11 cellular contexts compared by ENCODE assay signal in genomic region chr1:162697140-162697895, GRCh38.
DNase-seq lines count a peak whose midpoint lies in the region; ATAC-seq and TF ChIP-seq lines count a peak whose summit lies in the region.
"Had no signal": no experiment of that assay in that cellular context is flagged by ENCODE, and none has a peak within 500 bp of the region (broad histone marks: within the 10 kb centered on the region; RNA-seq: fewer than 3 reads in every experiment).

No MANE protein-coding gene starts in this region.

- H3K9me3 ChIP-seq in PC-9 (ENCODE audit: insufficient read depth, low read depth) = no peaks in the 10 kb centered on the region
- H3K9me3 ChIP-seq in right cardiac atrium (ENCODE audit: control insufficient read depth, low read length) = no peaks in the 10 kb centered on the region
- no peaks in the 10 kb centered on the region for H3K9me3 ChIP-seq in skeletal muscle satellite cell (replicated peaks; ENCODE audit: low read length)
- H3K9me3 ChIP-seq: MG63 had no signal

- peak overlapping the region; percentile 43 for H3K9ac ChIP-seq in skeletal muscle satellite cell (ENCODE audit: low read depth, low read length)

- CTCF ChIA-PET in PC-9 (lab: Charles Lee) = no interaction called here

- ATAC-seq in right cardiac atrium = no peak

- TF ChIP-seq POLR2A in erythroblast (IDR thresholded peaks at IDR 0.05; ENCODE audit: low read length) = no peak

- H4K20me1 ChIP-seq in PC-9 (ENCODE audit: insufficient read depth) = no peaks in the 10 kb centered on the region

- no peak overlapping the region for H2AFZ ChIP-seq in PC-9

- WGBS in right cardiac atrium = 67% methylated on average over 6 of the region's 6 CpGs

- POLR2A ChIA-PET in PC-9 (lab: Charles Lee; ENCODE audit: unreplicated experiment) = interaction anchor here (0.6 to 0.7 kb wide), 3 partner anchors 24 to 908 kb away, joined by 3 read pairs; no protein-coding TSS in a partner anchor

- H3K4me2 ChIP-seq in PC-9 (peak overlapping the region; percentile 74), skeletal muscle satellite cell (ENCODE audit: low read length) (peak overlapping the region; percentile 77)

- H3K27ac ChIP-seq in PC-9 (peak overlapping the region; percentile 50), right cardiac atrium (ENCODE audit: low read length) (peak overlapping the region; percentile 95)

- H3F3A ChIP-seq in PC-9 (ENCODE audit: insufficient read depth, low read depth) = peaks cover 6% of the 10 kb centered on the region; the same call in 1 of the 2 replicates

- intact Hi-C loops in PC-9 (cut with micrococcal nuclease; ENCODE audit: unreplicated experiment) = loop anchor here (2.0 kb wide), 1 partner anchor 19 kb away; no protein-coding TSS in a partner anchor
- intact Hi-C loops in right cardiac atrium (cut with DNase I) = no loop called here

- no TSS peak for BruUV-seq in PC-9 (replicated peaks; lab: Mats Ljungman, UMichigan)

- H3K36me3 ChIP-seq in PC-9 (ENCODE audit: low read depth) = no peaks in the 10 kb centered on the region
- no peaks in the 10 kb centered on the region for H3K36me3 ChIP-seq in skeletal muscle satellite cell (ENCODE audit: insufficient read depth, low read length)

- H3K4me3 ChIP-seq in PC-9 (no peak overlapping the region), right cardiac atrium (ENCODE audit: low read length) (no peak overlapping the region), skeletal muscle satellite cell (ENCODE audit: low read length) (no peak overlapping the region)
- H3K4me3 ChIP-seq: MG63 had no signal

- H3K4me1 ChIP-seq in PC-9 (replicated peaks; ENCODE audit: insufficient read depth) (peaks cover 31% of the 10 kb centered on the region), right cardiac atrium (ENCODE audit: control insufficient read depth, insufficient read depth, low read length) (peaks cover 16% of the 10 kb centered on the region), skeletal muscle satellite cell (ENCODE audit: control insufficient read depth, insufficient read depth, low read length) (peaks cover 40% of the 10 kb centered on the region)

- no peaks in the 10 kb centered on the region for H3K9me2 ChIP-seq in PC-9 (ENCODE audit: insufficient read depth)

- H3K27me3 ChIP-seq in PC-9 (ENCODE audit: insufficient read depth, low read depth) = no peaks in the 10 kb centered on the region
- no peaks in the 10 kb centered on the region for H3K27me3 ChIP-seq in right cardiac atrium (ENCODE audit: control insufficient read depth, insufficient read depth)
- no peaks in the 10 kb centered on the region for H3K27me3 ChIP-seq in skeletal muscle satellite cell (ENCODE audit: control insufficient read depth, insufficient read depth, low read length)
- H3K27me3 ChIP-seq: MG63 had no signal

- TF ChIP-seq CTCF in PC-9 (conservative IDR thresholded peaks at IDR 0.05) = no peak

- H3K79me2 ChIP-seq in PC-9 (ENCODE audit: low read depth) = no peaks in the 10 kb centered on the region

- DNase-seq in DMS79 treated with DMSO at 0.1 percent for 48 hours (lab: John Stamatoyannopoulos, UW) = peak; percentile 12
- no peak for DNase-seq in DMS79 (lab: John Stamatoyannopoulos, UW)
- no peak for DNase-seq in PC-9
- no peak for DNase-seq in right cardiac atrium
- DNase-seq in UCSD-AML1 (lab: John Stamatoyannopoulos, UW; ENCODE audit: unreplicated experiment) = no peak
- DNase-seq in erythroblast (lab: John Stamatoyannopoulos, UW) = no peak
- DNase-seq in NCI-H146 treated with DMSO at 0.1 percent for 48 hours (lab: John Stamatoyannopoulos, UW; ENCODE audit: unreplicated experiment) = no peak
- DNase-seq: activated T-cell treated with anti-CD3 and anti-CD28 coated beads, Interleukin-2, amount 50 U/mL, for 72 hours; stimulated activated CD4-positive, alpha-beta T cell treated with anti-CD3 and anti-CD28 coated beads, Interleukin-2, amount 100 ng/mL, for 24 hours had no signal
